ENCODE assay signal across 8 cellular contexts in the genomic region with DNA sequence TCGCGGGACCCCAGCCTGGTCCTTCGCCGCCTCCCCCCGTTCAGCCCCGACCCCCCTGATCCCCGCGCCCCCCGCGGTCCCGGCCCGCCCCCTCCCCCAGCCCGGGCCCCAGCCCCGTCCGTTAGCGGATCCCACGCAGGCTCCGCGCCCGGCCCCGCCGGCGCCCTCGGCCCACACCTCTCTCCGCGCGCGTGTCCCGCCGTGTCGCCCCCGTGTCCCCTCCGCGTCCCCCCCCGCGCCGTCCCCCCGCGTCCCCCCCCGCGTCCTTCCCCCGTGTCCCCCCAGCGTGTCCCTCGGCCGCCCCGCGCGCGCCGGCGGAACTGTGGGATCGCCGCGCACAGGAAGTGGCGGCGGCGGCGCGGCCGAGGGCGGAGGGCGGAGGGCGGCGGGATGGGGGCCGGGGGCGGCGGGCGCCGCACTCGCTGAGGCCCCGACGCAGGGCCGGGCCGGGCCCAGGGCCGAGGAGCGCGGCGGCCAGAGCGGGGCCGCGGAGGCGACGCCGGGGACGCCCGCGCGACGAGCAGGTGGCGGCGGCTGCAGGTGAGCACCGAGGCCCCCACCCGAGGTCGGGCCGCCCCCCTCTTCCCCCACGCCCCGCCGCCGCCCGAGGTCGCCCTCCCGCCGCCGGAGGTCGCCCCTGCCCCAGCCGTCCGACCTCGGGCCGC. TPM values are rescaled to one million over a fixed set of nuclear protein-coding genes. Genes with fewer than 3 reads are reported as not detected.
A peak's percentile ranks its signal among the peaks of the same experiment; 100 is the strongest.
DNase-seq lines count a peak whose midpoint lies in the region; ATAC-seq, FAIRE-seq and TF ChIP-seq lines count a peak whose summit lies in the region.

A gene with protein sequence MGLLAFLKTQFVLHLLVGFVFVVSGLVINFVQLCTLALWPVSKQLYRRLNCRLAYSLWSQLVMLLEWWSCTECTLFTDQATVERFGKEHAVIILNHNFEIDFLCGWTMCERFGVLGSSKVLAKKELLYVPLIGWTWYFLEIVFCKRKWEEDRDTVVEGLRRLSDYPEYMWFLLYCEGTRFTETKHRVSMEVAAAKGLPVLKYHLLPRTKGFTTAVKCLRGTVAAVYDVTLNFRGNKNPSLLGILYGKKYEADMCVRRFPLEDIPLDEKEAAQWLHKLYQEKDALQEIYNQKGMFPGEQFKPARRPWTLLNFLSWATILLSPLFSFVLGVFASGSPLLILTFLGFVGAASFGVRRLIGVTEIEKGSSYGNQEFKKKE (plus strand): TSS at position 418 of the 665 bp plus-strand sequence. CDS start 94,459 bp downstream, outside the sequence.

- no peak for DNase-seq in HT1080 (ENCODE audit: low read depth)
- peak; percentile 37 for DNase-seq in activated CD8-positive, alpha-beta T cell treated with anti-CD3 and anti-CD28 coated beads, Interleukin-2, amount 10 ng/mL, durations not matched to agents 7 days and 5 days
- DNase-seq in epithelial cell of proximal tubule (ENCODE audit: low read depth): no peak
- no peak for DNase-seq in tibial artery
- DNase-seq in HTR-8/SVneo (ENCODE audit: insufficient read length, low spot score): no peak
- DNase-seq in AML-193 (lab: John Stamatoyannopoulos, UW): no peak

- H3K4me1 ChIP-seq in ES-I3 (ENCODE audit: insufficient read depth, low read length) (peaks cover 11% of the 10 kb centered on the region), muscle layer of duodenum (ENCODE audit: control insufficient read depth in 1 of 2, insufficient read depth in 2 of 2, low read length in 2 of 2) (peaks cover 3 to 33% of the 10 kb centered on the region in 2 donors), tibial artery (peaks cover 0 to 39% (median 18%) of the 10 kb centered on the region in 4 donors)

- no peaks in the 10 kb centered on the region for H3K9me3 Mint-ChIP-seq in activated CD8-positive, alpha-beta T cell treated with anti-CD3 and anti-CD28 coated beads, Interleukin-2, amount 10 ng/mL, durations not matched to agents 7 days and 5 days (ENCODE audit: insufficient read depth)

- no peak for TF ChIP-seq CTCF in epithelial cell of proximal tubule (conservative IDR thresholded peaks at IDR 0.05; ENCODE audit: low read depth, low read length)
- no peak for TF ChIP-seq CTCF in tibial artery (IDR thresholded peaks at IDR 0.05)

- POLR2A ChIA-PET in activated CD8-positive, alpha-beta T cell treated with anti-CD3 and anti-CD28 coated beads, Interleukin-2, amount 10 ng/mL, durations not matched to agents 7 days and 5 days (lab: Charles Lee): no interaction called here

- H3K4me3 Mint-ChIP-seq in activated CD8-positive, alpha-beta T cell treated with anti-CD3 and anti-CD28 coated beads, Interleukin-2, amount 10 ng/mL, durations not matched to agents 7 days and 5 days: peak within 1 kb of the TSS; percentile 81

- peaks cover 26% of the 10 kb centered on the region for H3K36me3 Mint-ChIP-seq in activated CD8-positive, alpha-beta T cell treated with anti-CD3 and anti-CD28 coated beads, Interleukin-2, amount 10 ng/mL, durations not matched to agents 7 days and 5 days (ENCODE audit: low read depth)

- CTCF ChIA-PET in activated CD8-positive, alpha-beta T cell treated with anti-CD3 and anti-CD28 coated beads, Interleukin-2, amount 10 ng/mL, durations not matched to agents 7 days and 5 days (lab: Charles Lee): interaction anchor here (1.7 kb wide), 1 partner anchor 52 kb away, joined by 5 read pairs; no protein-coding TSS in a partner anchor

- FAIRE-seq in HTR-8/SVneo (lab: Jason Lieb, UNC): no peak

- peak; percentile 49 for ATAC-seq in activated CD8-positive, alpha-beta T cell treated with anti-CD3 and anti-CD28 coated beads, Interleukin-2, amount 10 ng/mL, durations not matched to agents 7 days and 5 days

- H3K36me3 ChIP-seq in ES-I3 (ENCODE audit: insufficient read depth, low read length) (no peaks in the 10 kb centered on the region), muscle layer of duodenum (ENCODE audit: control insufficient read depth in 1 of 2, insufficient read depth in 2 of 2, low read length in 2 of 2) (no peaks in the 10 kb centered on the region), tibial artery (no peaks in the 10 kb centered on the region)

- H3K9ac ChIP-seq in ES-I3 (ENCODE audit: low read depth, low read length): peak within 1 kb of the TSS; percentile 73

- intact Hi-C loops in tibial artery (cut with DNase I; ENCODE audit: low total_unique reads): loop anchor here (10.0 kb wide), 1 partner anchor 150 kb away; a partner anchor contains a TSS

- H3K9me3 ChIP-seq in ES-I3 (ENCODE audit: control insufficient read depth, insufficient read depth, low read length): no peaks in the 10 kb centered on the region
- no peaks in the 10 kb centered on the region for H3K9me3 ChIP-seq in muscle layer of duodenum (ENCODE audit: control insufficient read depth in 1 of 2, low read length in 2 of 2)
- no peaks in the 10 kb centered on the region for H3K9me3 ChIP-seq in tibial artery

- H3K27me3 Mint-ChIP-seq in activated CD8-positive, alpha-beta T cell treated with anti-CD3 and anti-CD28 coated beads, Interleukin-2, amount 10 ng/mL, durations not matched to agents 7 days and 5 days (ENCODE audit: low read depth): no peaks in the 10 kb centered on the region

- H3K27ac Mint-ChIP-seq in activated CD8-positive, alpha-beta T cell treated with anti-CD3 and anti-CD28 coated beads, Interleukin-2, amount 10 ng/mL, durations not matched to agents 7 days and 5 days: peak within 1 kb of the TSS; percentile 86

- no peaks in the 10 kb centered on the region for H3K27me3 ChIP-seq in muscle layer of duodenum (ENCODE audit: low read depth, low read length)
- no peaks in the 10 kb centered on the region for H3K27me3 ChIP-seq in tibial artery

- H3K27ac ChIP-seq in muscle layer of duodenum (ENCODE audit: low read length) (peak within 1 kb of the TSS; percentile 83), tibial artery (peak within 1 kb of the TSS; percentile 83 to 85)

- peaks cover 44% of the 10 kb centered on the region for H3K4me1 Mint-ChIP-seq in activated CD8-positive, alpha-beta T cell treated with anti-CD3 and anti-CD28 coated beads, Interleukin-2, amount 10 ng/mL, durations not matched to agents 7 days and 5 days (ENCODE audit: low read depth)

- peak within 1 kb of the TSS; percentile 77 for H3K4me3 ChIP-seq in epithelial cell of proximal tubule (ENCODE audit: low read depth, low read length)
- peak within 1 kb of the TSS; percentile 66 to 69 for H3K4me3 ChIP-seq in muscle layer of duodenum (ENCODE audit: low read depth in 1 of 2, low read length in 2 of 2)
- peak within 1 kb of the TSS; percentile 76 to 91 for H3K4me3 ChIP-seq in tibial artery

RNA-seq across cellular contexts. Expression of the gene that starts here (rescaled TPM):
- 52.9 and 60.2 TPM in 2 replicates for total RNA-seq in HT1080 (2014; rRNA removed; shearing (Covaris generic))
- polyA plus RNA-seq in HT1080 (2015; cell fraction: cytosol; rRNA removed): 49.6 and 51.5 TPM in 2 replicates
- 34.8 and 37.1 TPM in 2 replicates for polyA plus RNA-seq in HT1080 (2015; cell fraction: nucleus; rRNA removed)
- total RNA-seq in activated CD8-positive, alpha-beta T cell treated with anti-CD3 and anti-CD28 coated beads, Interleukin-2, amount 10 ng/mL, durations not matched to agents 7 days and 5 days: 10 to 100 TPM; 70.4 to 72.5 TPM
- 39.1 and 53.4 TPM in 2 replicates for total RNA-seq in epithelial cell of proximal tubule
